In genomic region chr1:998051-998821, GRCh38 we compare ENCODE assay signal across 10 cellular contexts. TPM values are rescaled to one million over a fixed set of nuclear protein-coding genes. Genes with fewer than 3 reads are reported as not detected.
DNase-seq lines count a peak whose midpoint lies in the region; ATAC-seq and TF ChIP-seq lines count a peak whose summit lies in the region.
"Had no signal": no experiment of that assay in that cellular context is flagged by ENCODE, and none has a peak within 500 bp of the region (broad histone marks: within the 10 kb centered on the region; RNA-seq: fewer than 3 reads in every experiment).

No MANE protein-coding gene starts in this region.

- no peak for TF ChIP-seq EP300 in sigmoid colon (IDR thresholded peaks at IDR 0.05)

- H3K9me3 Mint-ChIP-seq in T-cell, result no peaks in the 10 kb centered on the region
- H3K9me3 Mint-ChIP-seq: activated T-helper 1 cell treated with anti-CD3 and anti-CD28 coated beads, Interleukin-12 subunit alpha, Interleukin-12 subunit beta, Interleukin-2, Interleukin-4 antibody, amounts not matched to agents 30 ng/mL and 10 ng/mL and 1 ng/mL, durations not matched to agents 14 hours and 24 hours and 36 hours had no signal

- peak overlapping the region; percentile 46 to 92 (median 60) for H3K4me3 ChIP-seq in sigmoid colon

- H3K4me1 ChIP-seq in sigmoid colon, result peaks cover 0 to 42% (median 31%) of the 10 kb centered on the region in 4 donors

- H3K27me3 ChIP-seq in sigmoid colon, result peaks cover 0 to 17% (median 5%) of the 10 kb centered on the region in 3 donors
- H3K27me3 ChIP-seq: MG63 had no signal

- no peaks in the 10 kb centered on the region for H3K36me3 Mint-ChIP-seq in T-cell

- H3K4me1 Mint-ChIP-seq in T-cell, result peaks cover 7 to 16% (median 13%) of the 10 kb centered on the region in 3 donors

- no peaks in the 10 kb centered on the region for H3K9me3 ChIP-seq in sigmoid colon
- H3K9me3 ChIP-seq: MG63 had no signal

- CTCF ChIA-PET in T-cell (lab: Charles Lee), result no interaction called here

- no peak for ATAC-seq in T-cell (replicated peaks in 1 of 4)
- no peak for ATAC-seq in left ventricle myocardium superior
- ATAC-seq in GM19455 (IDR thresholded peaks at IDR 0.05; ENCODE audit: unreplicated experiment), result no peak
- ATAC-seq in esophagus mucosa, result no peak

- H3K36me3 ChIP-seq in sigmoid colon, result no peaks in the 10 kb centered on the region
- H3K36me3 ChIP-seq: MG63 had no signal

- intact Hi-C loops in left ventricle myocardium superior (cut with micrococcal nuclease) (no loop called here), sigmoid colon (cut with DNase I) (no loop called here)

- H3K27ac ChIP-seq in sigmoid colon, result peak overlapping the region; percentile 89 to 98 (median 96)

- TF ChIP-seq POLR2A in sigmoid colon (IDR thresholded peaks at IDR 0.05), result no peak

- POLR2A ChIA-PET in T-cell (lab: Charles Lee), result no interaction called here

- H3K4me3 Mint-ChIP-seq in T-cell, result peak overlapping the region in 2 of 3 donors; percentile 21 to 46
- H3K4me3 Mint-ChIP-seq: activated T-helper 1 cell treated with anti-CD3 and anti-CD28 coated beads, Interleukin-12 subunit alpha, Interleukin-12 subunit beta, Interleukin-2, Interleukin-4 antibody, amounts not matched to agents 30 ng/mL and 10 ng/mL and 1 ng/mL, durations not matched to agents 14 hours and 24 hours and 36 hours had no signal

- WGBS in sigmoid colon, 2 donors, result 20 to 44% methylated on average over 82 of the region's 82 CpGs

- H3K27ac Mint-ChIP-seq in T-cell, result no peak overlapping the region
- H3K27ac Mint-ChIP-seq: activated T-helper 1 cell treated with anti-CD3 and anti-CD28 coated beads, Interleukin-12 subunit alpha, Interleukin-12 subunit beta, Interleukin-2, Interleukin-4 antibody, amounts not matched to agents 30 ng/mL and 10 ng/mL and 1 ng/mL, durations not matched to agents 14 hours and 24 hours and 36 hours had no signal

- H3K27me3 Mint-ChIP-seq in T-cell, result peaks cover 0 to 32% of the 10 kb centered on the region in 2 donors

- peak; percentile 74 for DNase-seq in D341Med (ENCODE audit: low spot score)
- peak in 1 of 34 experiments; percentile 11 for DNase-seq in T-cell
- peak; percentile 45 for DNase-seq in left ventricle myocardium superior
- DNase-seq in sigmoid colon, result peak; percentile 66
- no peak for DNase-seq in effector CD4-positive, alpha-beta T cell
- no peak for DNase-seq in COR-L47 (lab: John Stamatoyannopoulos, UW)

- no peak for TF ChIP-seq CTCF in sigmoid colon (IDR thresholded peaks at IDR 0.05)

RNA-seq across cellular contexts. Expression of gene HES4, which starts 1.7 kb away (rescaled TPM):
- total RNA-seq in T-cell (10 to 100 TPM in 1 of 5 donors, 1 to 10 TPM in 4; 1.5 to 11.9 (median 2.6) TPM), left ventricle myocardium superior (39.4 TPM), sigmoid colon (10 to 100 TPM; 25.0 to 65.1 (median 27.9) TPM), esophagus mucosa (15.7 TPM)
- 10 to 100 TPM in 1 of 3 donors, 1 to 10 TPM in 2; 1.2 to 15.7 (median 4.6) TPM for polyA plus RNA-seq in sigmoid colon

RNA-seq across cellular contexts. Expression of gene ISG15, which starts 15.1 kb away (rescaled TPM):
- total RNA-seq in T-cell (10 to 100 TPM; 29.1 to 69.8 (median 48.5) TPM), left ventricle myocardium superior (16.4 TPM), sigmoid colon (10 to 100 TPM; 49.4 to 81.1 (median 68.8) TPM), esophagus mucosa (12.1 TPM)
- 100 to 1,000 TPM in 2 of 3 donors, 10 to 100 TPM in 1; 78.7 to 357 (median 241) TPM for polyA plus RNA-seq in sigmoid colon

RNA-seq across cellular contexts. Expression of gene PERM1, which starts 16.3 kb away (rescaled TPM):
- not detected for total RNA-seq in T-cell
- total RNA-seq in left ventricle myocardium superior, result 187 TPM
- total RNA-seq in sigmoid colon, result under 1 TPM in 1 of 4 donors, not detected in 3; under 0.01 TPM
- polyA plus RNA-seq in sigmoid colon, result under 1 TPM in 2 of 3 donors, not detected in 1; 0.16 to 0.69 TPM
- total RNA-seq in esophagus mucosa, result not detected
- total RNA-seq: activated T-helper 1 cell treated with anti-CD3 and anti-CD28 coated beads, Interleukin-12 subunit alpha, Interleukin-12 subunit beta, Interleukin-2, Interleukin-4 antibody, amounts not matched to agents 30 ng/mL and 10 ng/mL and 1 ng/mL, durations not matched to agents 14 hours and 24 hours and 36 hours had no signal

RNA-seq across cellular contexts. Expression of gene AGRN, which starts 21.7 kb away (rescaled TPM):
- total RNA-seq in T-cell (10 to 100 TPM in 2 of 5 donors, 1 to 10 TPM in 3; 6.0 to 16.3 (median 9.9) TPM), left ventricle myocardium superior (18.5 TPM), sigmoid colon (10 to 100 TPM in 2 of 4 donors, 1 to 10 TPM in 2; 3.9 to 23.3 (median 10.3) TPM), esophagus mucosa (41.0 TPM)
- polyA plus RNA-seq in sigmoid colon, result 10 to 100 TPM in 1 of 3 donors, 1 to 10 TPM in 2; 2.8 to 54.4 (median 3.0) TPM

RNA-seq across cellular contexts. Expression of gene PLEKHN1, which starts 32.0 kb away (rescaled TPM):
- total RNA-seq in T-cell, result 1 to 10 TPM in 4 of 5 donors, under 1 TPM in 1; 0.30 to 9.9 (median 7.3) TPM
- total RNA-seq in left ventricle myocardium superior, result not detected
- total RNA-seq in sigmoid colon, result not detected
- 1 to 10 TPM in 1 of 3 donors, under 1 TPM in 1, not detected in 1; 0.46 to 1.5 TPM for polyA plus RNA-seq in sigmoid colon
- total RNA-seq in esophagus mucosa, result 26.4 TPM

Comparison
In these comparisons a context has a peak if more than half of its experiments do, and no peak if none do; other contexts are left out.
1. DNase-seq: peak in D341Med (single experiment), left ventricle myocardium superior (single experiment) and sigmoid colon (single experiment); none in effector CD4-positive, alpha-beta T cell (single experiment) and COR-L47 (single experiment).
2. RNA of gene PERM1, which starts 16.3 kb away (total RNA-seq): 187 TPM in left ventricle myocardium superior (single experiment); under 0.01 TPM in sigmoid colon, not detected in esophagus mucosa (single experiment) and not detected in T-cell; every median in the first group is over 100 times any median in the second.